1 cellular context compared by ENCODE assay signal in the genomic region with DNA sequence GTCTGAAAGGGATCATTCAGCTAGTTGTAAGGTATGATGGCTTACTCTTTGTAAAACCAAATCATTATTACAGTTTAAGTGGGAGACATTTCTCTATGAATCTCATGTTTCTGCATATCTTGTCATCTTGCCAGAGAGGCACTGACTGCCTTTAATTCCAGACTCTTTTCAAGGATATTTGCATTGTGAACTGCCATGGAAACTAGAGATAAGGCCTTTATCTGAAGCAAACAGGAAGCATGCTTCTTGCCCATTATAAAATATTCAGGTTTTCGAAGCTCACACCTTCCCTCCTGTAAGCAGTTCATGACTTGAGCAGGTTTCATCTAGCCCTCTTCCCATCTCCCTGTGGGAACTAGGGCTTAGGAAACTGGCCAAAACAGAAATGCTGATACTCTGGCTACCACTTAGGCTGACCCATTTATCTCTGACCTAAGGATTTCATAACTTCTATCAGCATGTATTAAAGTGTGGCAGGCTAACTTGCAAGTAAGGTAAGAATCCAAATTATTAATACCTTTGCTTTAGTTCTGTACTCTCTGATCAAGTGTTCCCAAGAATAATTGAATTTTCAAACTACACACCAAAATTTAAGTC.
TF ChIP-seq lines count a peak whose summit lies in the region.

No MANE protein-coding gene starts in this region.

TF ChIP-seq in GM23338, 12 proteins besides CTCF, POLR2A, EP300 and RAD21:
- TF ChIP-seq, protein P1, sequence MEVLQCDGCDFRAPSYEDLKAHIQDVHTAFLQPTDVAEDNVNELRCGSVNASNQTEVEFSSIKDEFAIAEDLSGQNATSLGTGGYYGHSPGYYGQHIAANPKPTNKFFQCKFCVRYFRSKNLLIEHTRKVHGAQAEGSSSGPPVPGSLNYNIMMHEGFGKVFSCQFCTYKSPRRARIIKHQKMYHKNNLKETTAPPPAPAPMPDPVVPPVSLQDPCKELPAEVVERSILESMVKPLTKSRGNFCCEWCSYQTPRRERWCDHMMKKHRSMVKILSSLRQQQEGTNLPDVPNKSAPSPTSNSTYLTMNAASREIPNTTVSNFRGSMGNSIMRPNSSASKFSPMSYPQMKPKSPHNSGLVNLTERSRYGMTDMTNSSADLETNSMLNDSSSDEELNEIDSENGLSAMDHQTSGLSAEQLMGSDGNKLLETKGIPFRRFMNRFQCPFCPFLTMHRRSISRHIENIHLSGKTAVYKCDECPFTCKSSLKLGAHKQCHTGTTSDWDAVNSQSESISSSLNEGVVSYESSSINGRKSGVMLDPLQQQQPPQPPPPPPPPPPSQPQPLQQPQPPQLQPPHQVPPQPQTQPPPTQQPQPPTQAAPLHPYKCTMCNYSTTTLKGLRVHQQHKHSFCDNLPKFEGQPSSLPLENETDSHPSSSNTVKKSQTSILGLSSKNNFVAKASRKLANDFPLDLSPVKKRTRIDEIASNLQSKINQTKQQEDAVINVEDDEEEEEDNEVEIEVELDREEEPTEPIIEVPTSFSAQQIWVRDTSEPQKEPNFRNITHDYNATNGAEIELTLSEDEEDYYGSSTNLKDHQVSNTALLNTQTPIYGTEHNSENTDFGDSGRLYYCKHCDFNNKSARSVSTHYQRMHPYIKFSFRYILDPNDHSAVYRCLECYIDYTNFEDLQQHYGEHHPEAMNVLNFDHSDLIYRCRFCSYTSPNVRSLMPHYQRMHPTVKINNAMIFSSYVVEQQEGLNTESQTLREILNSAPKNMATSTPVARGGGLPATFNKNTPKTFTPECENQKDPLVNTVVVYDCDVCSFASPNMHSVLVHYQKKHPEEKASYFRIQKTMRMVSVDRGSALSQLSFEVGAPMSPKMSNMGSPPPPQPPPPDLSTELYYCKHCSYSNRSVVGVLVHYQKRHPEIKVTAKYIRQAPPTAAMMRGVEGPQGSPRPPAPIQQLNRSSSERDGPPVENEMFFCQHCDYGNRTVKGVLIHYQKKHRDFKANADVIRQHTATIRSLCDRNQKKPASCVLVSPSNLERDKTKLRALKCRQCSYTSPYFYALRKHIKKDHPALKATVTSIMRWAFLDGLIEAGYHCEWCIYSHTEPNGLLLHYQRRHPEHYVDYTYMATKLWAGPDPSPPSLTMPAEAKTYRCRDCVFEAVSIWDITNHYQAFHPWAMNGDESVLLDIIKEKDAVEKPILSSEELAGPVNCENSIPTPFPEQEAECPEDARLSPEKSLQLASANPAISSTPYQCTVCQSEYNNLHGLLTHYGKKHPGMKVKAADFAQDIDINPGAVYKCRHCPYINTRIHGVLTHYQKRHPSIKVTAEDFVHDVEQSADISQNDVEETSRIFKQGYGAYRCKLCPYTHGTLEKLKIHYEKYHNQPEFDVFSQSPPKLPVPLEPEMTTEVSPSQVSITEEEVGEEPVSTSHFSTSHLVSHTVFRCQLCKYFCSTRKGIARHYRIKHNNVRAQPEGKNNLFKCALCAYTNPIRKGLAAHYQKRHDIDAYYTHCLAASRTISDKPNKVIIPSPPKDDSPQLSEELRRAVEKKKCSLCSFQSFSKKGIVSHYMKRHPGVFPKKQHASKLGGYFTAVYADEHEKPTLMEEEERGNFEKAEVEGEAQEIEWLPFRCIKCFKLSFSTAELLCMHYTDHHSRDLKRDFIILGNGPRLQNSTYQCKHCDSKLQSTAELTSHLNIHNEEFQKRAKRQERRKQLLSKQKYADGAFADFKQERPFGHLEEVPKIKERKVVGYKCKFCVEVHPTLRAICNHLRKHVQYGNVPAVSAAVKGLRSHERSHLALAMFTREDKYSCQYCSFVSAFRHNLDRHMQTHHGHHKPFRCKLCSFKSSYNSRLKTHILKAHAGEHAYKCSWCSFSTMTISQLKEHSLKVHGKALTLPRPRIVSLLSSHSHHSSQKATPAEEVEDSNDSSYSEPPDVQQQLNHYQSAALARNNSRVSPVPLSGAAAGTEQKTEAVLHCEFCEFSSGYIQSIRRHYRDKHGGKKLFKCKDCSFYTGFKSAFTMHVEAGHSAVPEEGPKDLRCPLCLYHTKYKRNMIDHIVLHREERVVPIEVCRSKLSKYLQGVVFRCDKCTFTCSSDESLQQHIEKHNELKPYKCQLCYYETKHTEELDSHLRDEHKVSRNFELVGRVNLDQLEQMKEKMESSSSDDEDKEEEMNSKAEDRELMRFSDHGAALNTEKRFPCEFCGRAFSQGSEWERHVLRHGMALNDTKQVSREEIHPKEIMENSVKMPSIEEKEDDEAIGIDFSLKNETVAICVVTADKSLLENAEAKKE (CRISPR knock-in tag; IDR thresholded peaks at IDR 0.05), result no peak
- TF ChIP-seq STAT1 (IDR thresholded peaks at IDR 0.05; ENCODE audit: unreplicated experiment) (no peak), EZH2phosphoT487 (IDR thresholded peaks at IDR 0.05; ENCODE audit: unreplicated experiment) (no peak), JUNB (IDR thresholded peaks at IDR 0.05; ENCODE audit: unreplicated experiment) (no peak), POLR2AphosphoS5 (IDR thresholded peaks at IDR 0.05; ENCODE audit: low read depth) (no peak), ZNF114 (CRISPR knock-in tag; IDR thresholded peaks at IDR 0.05) (no peak), CREB1 (CRISPR knock-in tag; IDR thresholded peaks at IDR 0.05; ENCODE audit: low read depth) (no peak)
- TF ChIP-seq, protein P2, sequence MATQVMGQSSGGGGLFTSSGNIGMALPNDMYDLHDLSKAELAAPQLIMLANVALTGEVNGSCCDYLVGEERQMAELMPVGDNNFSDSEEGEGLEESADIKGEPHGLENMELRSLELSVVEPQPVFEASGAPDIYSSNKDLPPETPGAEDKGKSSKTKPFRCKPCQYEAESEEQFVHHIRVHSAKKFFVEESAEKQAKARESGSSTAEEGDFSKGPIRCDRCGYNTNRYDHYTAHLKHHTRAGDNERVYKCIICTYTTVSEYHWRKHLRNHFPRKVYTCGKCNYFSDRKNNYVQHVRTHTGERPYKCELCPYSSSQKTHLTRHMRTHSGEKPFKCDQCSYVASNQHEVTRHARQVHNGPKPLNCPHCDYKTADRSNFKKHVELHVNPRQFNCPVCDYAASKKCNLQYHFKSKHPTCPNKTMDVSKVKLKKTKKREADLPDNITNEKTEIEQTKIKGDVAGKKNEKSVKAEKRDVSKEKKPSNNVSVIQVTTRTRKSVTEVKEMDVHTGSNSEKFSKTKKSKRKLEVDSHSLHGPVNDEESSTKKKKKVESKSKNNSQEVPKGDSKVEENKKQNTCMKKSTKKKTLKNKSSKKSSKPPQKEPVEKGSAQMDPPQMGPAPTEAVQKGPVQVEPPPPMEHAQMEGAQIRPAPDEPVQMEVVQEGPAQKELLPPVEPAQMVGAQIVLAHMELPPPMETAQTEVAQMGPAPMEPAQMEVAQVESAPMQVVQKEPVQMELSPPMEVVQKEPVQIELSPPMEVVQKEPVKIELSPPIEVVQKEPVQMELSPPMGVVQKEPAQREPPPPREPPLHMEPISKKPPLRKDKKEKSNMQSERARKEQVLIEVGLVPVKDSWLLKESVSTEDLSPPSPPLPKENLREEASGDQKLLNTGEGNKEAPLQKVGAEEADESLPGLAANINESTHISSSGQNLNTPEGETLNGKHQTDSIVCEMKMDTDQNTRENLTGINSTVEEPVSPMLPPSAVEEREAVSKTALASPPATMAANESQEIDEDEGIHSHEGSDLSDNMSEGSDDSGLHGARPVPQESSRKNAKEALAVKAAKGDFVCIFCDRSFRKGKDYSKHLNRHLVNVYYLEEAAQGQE (IDR thresholded peaks at IDR 0.05; ENCODE audit: unreplicated experiment), result no peak
